In genomic region chr17:82065193-82065637, GRCh38 we compare ENCODE assay signal across 7 cellular contexts. TPM values are rescaled to one million over a fixed set of nuclear protein-coding genes. Genes with fewer than 3 reads are reported as not detected.
DNase-seq lines count a peak whose midpoint lies in the region; ATAC-seq and TF ChIP-seq lines count a peak whose summit lies in the region.

No MANE protein-coding gene starts in this region.

- H3K4me1 ChIP-seq in sigmoid colon = peaks cover 0 to 30% (median 25%) of the 10 kb centered on the region in 4 donors

- peaks cover 4% of the 10 kb centered on the region for H3K36me3 Mint-ChIP-seq in activated T-helper 1 cell treated with anti-CD3 and anti-CD28 coated beads, Interleukin-12 subunit alpha, Interleukin-12 subunit beta, Interleukin-2, Interleukin-4 antibody, amounts not matched to agents 30 ng/mL and 10 ng/mL and 1 ng/mL, durations not matched to agents 14 hours and 24 hours and 36 hours (ENCODE audit: low read depth)

- peak; percentile 18 for DNase-seq in activated T-helper 1 cell treated with anti-CD3 and anti-CD28 coated beads, Interleukin-12 subunit alpha, Interleukin-12 subunit beta, Interleukin-2, Interleukin-4 antibody, amounts not matched to agents 30 ng/mL and 10 ng/mL and 1 ng/mL, durations not matched to agents 14 hours and 24 hours and 36 hours (ENCODE audit: low spot score)
- no peak for DNase-seq in left cardiac atrium
- DNase-seq in sigmoid colon = no peak
- no peak for DNase-seq in NCI-H2227 (lab: John Stamatoyannopoulos, UW; ENCODE audit: unreplicated experiment)

- peak overlapping the region; percentile 77 for H3K4me3 Mint-ChIP-seq in activated T-helper 1 cell treated with anti-CD3 and anti-CD28 coated beads, Interleukin-12 subunit alpha, Interleukin-12 subunit beta, Interleukin-2, Interleukin-4 antibody, amounts not matched to agents 30 ng/mL and 10 ng/mL and 1 ng/mL, durations not matched to agents 14 hours and 24 hours and 36 hours

- H3K36me3 ChIP-seq in sigmoid colon = peaks cover 9 to 38% (median 18%) of the 10 kb centered on the region in 4 donors

- no peaks in the 10 kb centered on the region for H3K4me1 Mint-ChIP-seq in activated T-helper 1 cell treated with anti-CD3 and anti-CD28 coated beads, Interleukin-12 subunit alpha, Interleukin-12 subunit beta, Interleukin-2, Interleukin-4 antibody, amounts not matched to agents 30 ng/mL and 10 ng/mL and 1 ng/mL, durations not matched to agents 14 hours and 24 hours and 36 hours (ENCODE audit: low read depth)

- H3K27ac Mint-ChIP-seq in activated T-helper 1 cell treated with anti-CD3 and anti-CD28 coated beads, Interleukin-12 subunit alpha, Interleukin-12 subunit beta, Interleukin-2, Interleukin-4 antibody, amounts not matched to agents 30 ng/mL and 10 ng/mL and 1 ng/mL, durations not matched to agents 14 hours and 24 hours and 36 hours = no peak overlapping the region

- TF ChIP-seq POLR2A in sigmoid colon (IDR thresholded peaks at IDR 0.05) = no peak

- no peak for TF ChIP-seq CTCF in sigmoid colon (IDR thresholded peaks at IDR 0.05)

- no peaks in the 10 kb centered on the region for H3K9me3 ChIP-seq in sigmoid colon

- peak; percentile 44 for ATAC-seq in GM18909 (IDR thresholded peaks at IDR 0.05; ENCODE audit: poor library complexity, unreplicated experiment)
- peak; percentile 24 for ATAC-seq in HG03175 (IDR thresholded peaks at IDR 0.05; ENCODE audit: unreplicated experiment)
- peak; percentile 12 to 36 for ATAC-seq in left cardiac atrium
- ATAC-seq in HG02938 (IDR thresholded peaks at IDR 0.05; ENCODE audit: unreplicated experiment) = no peak

- H3K9me3 Mint-ChIP-seq in activated T-helper 1 cell treated with anti-CD3 and anti-CD28 coated beads, Interleukin-12 subunit alpha, Interleukin-12 subunit beta, Interleukin-2, Interleukin-4 antibody, amounts not matched to agents 30 ng/mL and 10 ng/mL and 1 ng/mL, durations not matched to agents 14 hours and 24 hours and 36 hours = no peaks in the 10 kb centered on the region

- WGBS in sigmoid colon, 2 donors = 1% methylated on average over 47 of the region's 47 CpGs

- H3K27ac ChIP-seq in sigmoid colon = peak overlapping the region; percentile 76 to 89 (median 84)

- TF ChIP-seq EP300 in sigmoid colon (IDR thresholded peaks at IDR 0.05) = no peak

- H3K4me3 ChIP-seq in sigmoid colon = peak overlapping the region; percentile 61 to 97 (median 88)

- H3K27me3 ChIP-seq in sigmoid colon = no peaks in the 10 kb centered on the region

- H3K27me3 Mint-ChIP-seq in activated T-helper 1 cell treated with anti-CD3 and anti-CD28 coated beads, Interleukin-12 subunit alpha, Interleukin-12 subunit beta, Interleukin-2, Interleukin-4 antibody, amounts not matched to agents 30 ng/mL and 10 ng/mL and 1 ng/mL, durations not matched to agents 14 hours and 24 hours and 36 hours (ENCODE audit: insufficient read depth) = no peaks in the 10 kb centered on the region

- intact Hi-C loops in activated T-helper 1 cell treated with anti-CD3 and anti-CD28 coated beads, Interleukin-12 subunit alpha, Interleukin-12 subunit beta, Interleukin-2, Interleukin-4 antibody, amounts not matched to agents 30 ng/mL and 10 ng/mL and 1 ng/mL, durations not matched to agents 14 hours and 24 hours and 36 hours (cut with micrococcal nuclease) = loop anchor here (5.0 kb wide), 1 partner anchor 43 kb away; the partner anchor contains the start of genes CENPX and LRRC45
- intact Hi-C loops in left cardiac atrium (cut with DNase I) (no loop called here), sigmoid colon (cut with DNase I) (loop anchor here (2.0 kb wide), 1 partner anchor 34 kb away; the partner anchor contains the start of gene FASN)

RNA-seq across cellular contexts. Expression of gene DUS1L, which starts 0.4 kb away (rescaled TPM):
- 231 and 235 TPM in 2 replicates for total RNA-seq in activated T-helper 1 cell treated with anti-CD3 and anti-CD28 coated beads, Interleukin-12 subunit alpha, Interleukin-12 subunit beta, Interleukin-2, Interleukin-4 antibody, amounts not matched to agents 30 ng/mL and 10 ng/mL and 1 ng/mL, durations not matched to agents 14 hours and 24 hours and 36 hours
- total RNA-seq in left cardiac atrium (10 to 100 TPM; 59.2 to 65.4 TPM), sigmoid colon (10 to 100 TPM; 31.3 to 71.0 (median 54.2) TPM)
- 100 to 1,000 TPM in 1 of 3 donors, 10 to 100 TPM in 2; 68.5 to 119 (median 84.2) TPM for polyA plus RNA-seq in sigmoid colon

RNA-seq across cellular contexts. Expression of gene GPS1, which starts 13.5 kb away (rescaled TPM):
- total RNA-seq in activated T-helper 1 cell treated with anti-CD3 and anti-CD28 coated beads, Interleukin-12 subunit alpha, Interleukin-12 subunit beta, Interleukin-2, Interleukin-4 antibody, amounts not matched to agents 30 ng/mL and 10 ng/mL and 1 ng/mL, durations not matched to agents 14 hours and 24 hours and 36 hours = 112 and 124 TPM in 2 replicates
- total RNA-seq in left cardiac atrium = 10 to 100 TPM; 72.2 to 79.3 TPM
- total RNA-seq in sigmoid colon = 10 to 100 TPM; 64.6 to 75.4 (median 69.8) TPM
- polyA plus RNA-seq in sigmoid colon = 10 to 100 TPM; 67.3 to 83.6 (median 69.1) TPM

RNA-seq across cellular contexts. Expression of gene RFNG, which starts 13.6 kb away (rescaled TPM):
- total RNA-seq in activated T-helper 1 cell treated with anti-CD3 and anti-CD28 coated beads, Interleukin-12 subunit alpha, Interleukin-12 subunit beta, Interleukin-2, Interleukin-4 antibody, amounts not matched to agents 30 ng/mL and 10 ng/mL and 1 ng/mL, durations not matched to agents 14 hours and 24 hours and 36 hours = 24.1 and 26.8 TPM in 2 replicates
- total RNA-seq in left cardiac atrium = 10 to 100 TPM; 16.4 to 22.4 TPM
- total RNA-seq in sigmoid colon = 10 to 100 TPM; 31.7 to 37.4 (median 33.7) TPM
- polyA plus RNA-seq in sigmoid colon = 10 to 100 TPM; 13.6 to 38.6 (median 23.4) TPM

RNA-seq across cellular contexts. Expression of gene DCXR, which starts 27.7 kb away (rescaled TPM):
- total RNA-seq in activated T-helper 1 cell treated with anti-CD3 and anti-CD28 coated beads, Interleukin-12 subunit alpha, Interleukin-12 subunit beta, Interleukin-2, Interleukin-4 antibody, amounts not matched to agents 30 ng/mL and 10 ng/mL and 1 ng/mL, durations not matched to agents 14 hours and 24 hours and 36 hours = 123 and 125 TPM in 2 replicates
- total RNA-seq in left cardiac atrium = 100 to 1,000 TPM; 132 to 161 TPM
- 10 to 100 TPM; 44.3 to 94.8 (median 86.3) TPM for total RNA-seq in sigmoid colon
- 100 to 1,000 TPM; 130 to 163 (median 147) TPM for polyA plus RNA-seq in sigmoid colon

RNA-seq across cellular contexts. Expression of gene FASN, which starts 32.8 kb away (rescaled TPM):
- total RNA-seq in activated T-helper 1 cell treated with anti-CD3 and anti-CD28 coated beads, Interleukin-12 subunit alpha, Interleukin-12 subunit beta, Interleukin-2, Interleukin-4 antibody, amounts not matched to agents 30 ng/mL and 10 ng/mL and 1 ng/mL, durations not matched to agents 14 hours and 24 hours and 36 hours = 415 and 421 TPM in 2 replicates
- 100 to 1,000 TPM; 220 to 646 TPM for total RNA-seq in left cardiac atrium
- 10 to 100 TPM; 12.7 to 44.2 (median 19.0) TPM for total RNA-seq in sigmoid colon
- 100 to 1,000 TPM in 1 of 3 donors, 10 to 100 TPM in 2; 14.4 to 152 (median 15.3) TPM for polyA plus RNA-seq in sigmoid colon

Comparison
In these comparisons a context has a peak if more than half of its experiments do, and no peak if none do; other contexts are left out.
1. intact Hi-C loops: an anchor here in activated T-helper 1 cell treated with anti-CD3 and anti-CD28 coated beads, Interleukin-12 subunit alpha, Interleukin-12 subunit beta, Interleukin-2, Interleukin-4 antibody, amounts not matched to agents 30 ng/mL and 10 ng/mL and 1 ng/mL, durations not matched to agents 14 hours and 24 hours and 36 hours (5.0 kb wide) and sigmoid colon (2.0 kb wide); none called in left cardiac atrium.